Comparison of ENCODE assay signal across 8 cellular contexts in genomic region chr20:44019638-44020335, GRCh38.
DNase-seq lines count a peak whose midpoint lies in the region; ATAC-seq, FAIRE-seq and TF ChIP-seq lines count a peak whose summit lies in the region.

No MANE protein-coding gene starts in this region.

- H2BK15ac ChIP-seq in mesenchymal stem cell (ENCODE audit: low read depth, poor library complexity, severe bottlenecking), result no peak overlapping the region

- FAIRE-seq in RCC 7860 (lab: Jason Lieb, UNC), result no peak

- peaks cover 33% of the 10 kb centered on the region for H3K4me1 Mint-ChIP-seq in activated naive CD8-positive, alpha-beta T cell (ENCODE audit: low read depth)

- no peaks in the 10 kb centered on the region for H3K36me3 ChIP-seq in Panc1 (ENCODE audit: control insufficient read depth, insufficient read depth, low read length)
- H3K36me3 ChIP-seq in mesenchymal stem cell (ENCODE audit: control insufficient read depth in 1 of 2, insufficient read depth in 2 of 2, low read depth in 1 of 2, low read length in 2 of 2), result no peaks in the 10 kb centered on the region

- peak overlapping the region; percentile 73 for H3K27ac Mint-ChIP-seq in activated naive CD8-positive, alpha-beta T cell

- H3K14ac ChIP-seq in mesenchymal stem cell (ENCODE audit: low read length in 2 of 2), result no peak overlapping the region

- no peak overlapping the region for H3K23ac ChIP-seq in mesenchymal stem cell (ENCODE audit: low read length in 2 of 2)

- 47% methylated on average over 11 of the region's 13 CpGs for WGBS in mesenchymal stem cell

- H3K18ac ChIP-seq in mesenchymal stem cell (ENCODE audit: low read depth in 1 of 2, low read length in 2 of 2), result peak overlapping the region; percentile 75 to 77

- H3K4me2 ChIP-seq in mesenchymal stem cell (ENCODE audit: low read length, poor library complexity, severe bottlenecking), result no peak overlapping the region

- peaks cover 7% of the 10 kb centered on the region for H3K27me3 Mint-ChIP-seq in activated naive CD8-positive, alpha-beta T cell

- peak overlapping the region in 1 of 2 experiments; percentile 31 for H3K4ac ChIP-seq in mesenchymal stem cell (ENCODE audit: low read depth in 1 of 2, low read length in 2 of 2)

- CTCF ChIA-PET in Panc1 (lab: Charles Lee), result no interaction called here

- peak overlapping the region; percentile 72 for H4K8ac ChIP-seq in mesenchymal stem cell (ENCODE audit: low read length)

- H3K27ac ChIP-seq in Panc1 (ENCODE audit: low read length) (peak overlapping the region; percentile 91), mesenchymal stem cell (ENCODE audit: low read length, poor library complexity, severe bottlenecking) (no peak overlapping the region)

- intact Hi-C loops in Panc1 (cut with micrococcal nuclease; ENCODE audit: unreplicated experiment), result no loop called here

- H2AK5ac ChIP-seq in mesenchymal stem cell (ENCODE audit: low read length, severe bottlenecking), result no peak overlapping the region

- H2BK120ac ChIP-seq in mesenchymal stem cell (ENCODE audit: low read depth, low read length), result no peak overlapping the region

- peak overlapping the region; percentile 63 for H3K4me3 Mint-ChIP-seq in activated naive CD8-positive, alpha-beta T cell

- ATAC-seq in Panc1, result no peak
- ATAC-seq in HG03432 (IDR thresholded peaks at IDR 0.05; ENCODE audit: unreplicated experiment), result no peak

- H2BK5ac ChIP-seq in mesenchymal stem cell (ENCODE audit: low read depth, low read length, poor library complexity, severe bottlenecking), result no peak overlapping the region

- H3K27me3 ChIP-seq in Panc1 (ENCODE audit: control insufficient read depth, insufficient read depth, low read length) (no peaks in the 10 kb centered on the region), mesenchymal stem cell (ENCODE audit: control insufficient read depth in 1 of 2, insufficient read depth in 1 of 2, low read length in 2 of 2) (peaks cover 12 to 45% of the 10 kb centered on the region in 2 experiments)

- H3K4me3 ChIP-seq in GM12865 (ENCODE audit: low read depth, low read length) (no peak overlapping the region), Panc1 (ENCODE audit: low read depth in 2 of 2, low read length in 2 of 2) (no peak overlapping the region), mesenchymal stem cell (ENCODE audit: insufficient read depth in 1 of 2, low read depth in 1 of 2, low read length in 2 of 2) (no peak overlapping the region)

- no peaks in the 10 kb centered on the region for H3K79me1 ChIP-seq in mesenchymal stem cell (replicated peaks; ENCODE audit: low read length, poor library complexity, severe bottlenecking)

- DNase-seq in GM12865 (ENCODE audit: low read depth) (peak; percentile 55), Panc1 (ENCODE audit: low read depth, low spot score) (no peak), mesenchymal stem cell (peak; percentile 31), RCC 7860 (ENCODE audit: low spot score) (no peak), DMS53 (lab: John Stamatoyannopoulos, UW) (no peak), putamen (ENCODE audit: low spot score) (no peak)

- no peaks in the 10 kb centered on the region for H3K36me3 Mint-ChIP-seq in activated naive CD8-positive, alpha-beta T cell

- peak overlapping the region; percentile 41 for H4K91ac ChIP-seq in mesenchymal stem cell (ENCODE audit: low read length)

- in situ Hi-C loops in Panc1 (cut with HindIII; ENCODE audit: low pct_unique_long_range_greater_than_20kb, low sequenced_read_pairs), result no loop called here

- no TSS peak for BruUV-seq in Panc1 (replicated peaks; lab: Mats Ljungman, UMichigan)

- POLR2A ChIA-PET in Panc1 (lab: Charles Lee), result no interaction called here

- H3K9ac ChIP-seq in mesenchymal stem cell (ENCODE audit: low read length), result no peak overlapping the region

- peaks cover 55% of the 10 kb centered on the region for H3K4me1 ChIP-seq in Panc1 (ENCODE audit: control insufficient read depth, insufficient read depth, low read length)
- H3K4me1 ChIP-seq in mesenchymal stem cell (ENCODE audit: control insufficient read depth, insufficient read depth, low read depth, low read length), result peaks cover 11% of the 10 kb centered on the region

- H3K9me3 ChIP-seq in Panc1 (ENCODE audit: control insufficient read depth, insufficient read depth, low read depth, low read length), result no peaks in the 10 kb centered on the region
- H3K9me3 ChIP-seq in mesenchymal stem cell (ENCODE audit: control insufficient read depth, low read length), result no peaks in the 10 kb centered on the region

- no peak overlapping the region for H2AFZ ChIP-seq in mesenchymal stem cell (ENCODE audit: low read depth, low read length)

- TF ChIP-seq CTCF in GM12865 (IDR thresholded peaks at IDR 0.05; ENCODE audit: insufficient read depth, low read depth, low read length, missing control alignments) (no peak), Panc1 (IDR thresholded peaks at IDR 0.05) (no peak)

- no peaks in the 10 kb centered on the region for H3K9me3 Mint-ChIP-seq in activated naive CD8-positive, alpha-beta T cell (ENCODE audit: low read depth)

- H2BK12ac ChIP-seq in mesenchymal stem cell (ENCODE audit: low read length in 2 of 2), result peak overlapping the region; percentile 7 to 49

Comparison
In these comparisons a context has a peak if more than half of its experiments do, and no peak if none do; other contexts are left out.
1. DNase-seq: peak in GM12865 (single experiment) and mesenchymal stem cell (single experiment); none in Panc1 (single experiment), RCC 7860 (single experiment), DMS53 (single experiment) and putamen (single experiment).